Comparison of ENCODE assay signal across 15 cellular contexts in genomic region chr6:12654526-12654925, GRCh38.
DNase-seq lines count a peak whose midpoint lies in the region; ATAC-seq and TF ChIP-seq lines count a peak whose summit lies in the region.
"Had no signal": no experiment of that assay in that cellular context is flagged by ENCODE, and none has a peak within 500 bp of the region (broad histone marks: within the 10 kb centered on the region; RNA-seq: fewer than 3 reads in every experiment).

No MANE protein-coding gene starts in this region.

- in situ Hi-C loops in IMR-90 (cut with MboI; ENCODE audit: low sequenced_read_pairs) = no loop called here

- peaks cover 14% of the 10 kb centered on the region for H3K4me1 Mint-ChIP-seq in nephron progenitor cell
- H3K4me1 Mint-ChIP-seq: B cell, IgD-negative memory B cell had no signal

- H3K4me2 ChIP-seq in IMR-90 (ENCODE audit: low read depth, low read length) = no peak overlapping the region

- H4K20me1 ChIP-seq in IMR-90 (ENCODE audit: insufficient read depth, low read length) = no peaks in the 10 kb centered on the region
- H4K20me1 ChIP-seq: BLaER1 treated with 17β-estradiol and CSF1 and Interleukin-3, amounts not matched to agents 10 nM and 100 nM had no signal

- peaks cover 8% of the 10 kb centered on the region for H3K9me3 Mint-ChIP-seq in nephron progenitor cell
- H3K9me3 Mint-ChIP-seq: CD8-positive, alpha-beta T cell had no signal

- no peak overlapping the region for H2AK5ac ChIP-seq in IMR-90 (ENCODE audit: low read depth, low read length)

- H2AFZ ChIP-seq in IMR-90 (replicated peaks; ENCODE audit: low read length, poor library complexity) = peak overlapping the region; percentile 5

- no peak overlapping the region for H2BK20ac ChIP-seq in IMR-90 (ENCODE audit: low read depth, low read length)

- H3K4ac ChIP-seq in IMR-90 (ENCODE audit: low read depth, low read length) = no peak overlapping the region

- no peaks in the 10 kb centered on the region for H3K27me3 ChIP-seq in IMR-90 (ENCODE audit: control insufficient read depth, insufficient read depth, low read length)
- H3K27me3 ChIP-seq: BLaER1 treated with 17β-estradiol and CSF1 and Interleukin-3, amounts not matched to agents 10 nM and 100 nM had no signal

- H4K5ac ChIP-seq in IMR-90 (ENCODE audit: low read depth, low read length) = no peak overlapping the region

- H3K14ac ChIP-seq in IMR-90 (replicated peaks; ENCODE audit: low read depth, low read length) = no peak overlapping the region

- intact Hi-C loops in IMR-90 (cut with micrococcal nuclease) = no loop called here

- H3K9me3 ChIP-seq in IMR-90 (ENCODE audit: control insufficient read depth, insufficient read depth, low read length) = no peaks in the 10 kb centered on the region
- H3K9me3 ChIP-seq: HAP-1 had no signal

- H2BK5ac ChIP-seq in IMR-90 (ENCODE audit: low read depth, low read length, poor library complexity, severe bottlenecking) = no peak overlapping the region

- H3K36me3 ChIP-seq in IMR-90 (ENCODE audit: control insufficient read depth, insufficient read depth, low read length) = no peaks in the 10 kb centered on the region
- H3K36me3 ChIP-seq: BLaER1 treated with 17β-estradiol and CSF1 and Interleukin-3, amounts not matched to agents 10 nM and 100 nM; HAP-1 had no signal

- no peak overlapping the region for H4K8ac ChIP-seq in IMR-90 (ENCODE audit: low read depth in 2 of 2, low read length in 2 of 2)

- H2BK15ac ChIP-seq in IMR-90 (ENCODE audit: low read depth, low read length) = no peak overlapping the region

- H4K91ac ChIP-seq in IMR-90 (ENCODE audit: insufficient read depth, low read depth, low read length) = no peak overlapping the region

- H2AK9ac ChIP-seq in IMR-90 (replicated peaks; ENCODE audit: low read depth, low read length, poor library complexity) = no peak overlapping the region

- no peak overlapping the region for H3K56ac ChIP-seq in IMR-90 (ENCODE audit: extremely low read depth, insufficient read depth, low read length)

- BruUV-seq in IMR-90 (replicated peaks; lab: Mats Ljungman, UMichigan) = no TSS peak

- DNase-seq in ELF-1 (ENCODE audit: low read depth, low spot score) = peak; percentile 64
- no peak for DNase-seq in IMR-90
- DNase-seq in epithelial cell of esophagus (ENCODE audit: low read depth) = peak; percentile 4
- peak; percentile 63 for DNase-seq in nephron progenitor cell
- DNase-seq in Kasumi-1 (lab: John Stamatoyannopoulos, UW) = no peak
- no peak for DNase-seq in hypothalamus (lab: John Stamatoyannopoulos, UW)
- DNase-seq: Calu3; CD8-positive, alpha-beta T cell; DMS79 treated with DMSO at 0.1 percent for 48 hours had no signal

- H3K4me3 ChIP-seq in IMR-90 (ENCODE audit: insufficient read depth, low read depth, low read length) = no peak overlapping the region
- H3K4me3 ChIP-seq in epithelial cell of esophagus (ENCODE audit: low read length) = no peak overlapping the region
- H3K4me3 ChIP-seq: BLaER1 treated with 17β-estradiol and CSF1 and Interleukin-3, amounts not matched to agents 10 nM and 100 nM; GM12878; HAP-1 had no signal

- TF ChIP-seq POLR2A in IMR-90 (IDR thresholded peaks at IDR 0.05; ENCODE audit: low read depth, low read length) = no peak

- CTCF ChIA-PET in IMR-90 (lab: Yijun Ruan, JAX) = no interaction called here

- no peaks in the 10 kb centered on the region for H3K79me1 ChIP-seq in IMR-90 (ENCODE audit: low read depth in 1 of 2, low read length in 2 of 2)

- H3K4me1 ChIP-seq in IMR-90 (ENCODE audit: control insufficient read depth, insufficient read depth, low read length) = no peaks in the 10 kb centered on the region
- H3K4me1 ChIP-seq: HAP-1 had no signal

- no peak overlapping the region for H3K27ac ChIP-seq in IMR-90 (ENCODE audit: insufficient read depth, low read length)
- H3K27ac ChIP-seq: BLaER1 treated with 17β-estradiol and CSF1 and Interleukin-3, amounts not matched to agents 10 nM and 100 nM had no signal

- POLR2A ChIA-PET in IMR-90 (lab: Charles Lee; ENCODE audit: unreplicated experiment) = no interaction called here

- H3K27me3 Mint-ChIP-seq in nephron progenitor cell (ENCODE audit: low read depth, poor library complexity) = peaks cover 19% of the 10 kb centered on the region

- H2BK120ac ChIP-seq in IMR-90 (ENCODE audit: low read depth, low read length) = no peak overlapping the region

- no peaks in the 10 kb centered on the region; the same call in 1 of the 2 replicates for H3K9me1 ChIP-seq in IMR-90 (ENCODE audit: insufficient read depth, low read length)

- H3K9ac ChIP-seq in IMR-90 (ENCODE audit: low read depth, low read length) = no peak overlapping the region
- H3K9ac ChIP-seq: BLaER1 treated with 17β-estradiol and CSF1 and Interleukin-3, amounts not matched to agents 10 nM and 100 nM had no signal

- ATAC-seq in IMR-90 (ENCODE audit: low read depth) (no peak), GM21390 (IDR thresholded peaks at IDR 0.05; ENCODE audit: unreplicated experiment) (no peak)
- ATAC-seq: CD8-positive, alpha-beta T cell; GM12878 had no signal

- H3K4me3 Mint-ChIP-seq in nephron progenitor cell = no peak overlapping the region
- H3K4me3 Mint-ChIP-seq: B cell; CD8-positive, alpha-beta T cell had no signal

- 0% methylated on average over 1 of the region's 3 CpGs; no CpG with 5 or more reads in 1 of the 2 experiments for WGBS in IMR-90 (ENCODE audit: extremely low coverage in 2 of 2, insufficient read length in 1 of 2), 2 experiments

- H3K18ac ChIP-seq in IMR-90 (ENCODE audit: low read depth, low read length) = no peak overlapping the region

- no peak for TF ChIP-seq RAD21 in IMR-90 (IDR thresholded peaks at IDR 0.05; ENCODE audit: low read length)

- no peak overlapping the region for H3K23ac ChIP-seq in IMR-90 (ENCODE audit: low read depth, low read length)

- no peak overlapping the region for H3K27ac Mint-ChIP-seq in nephron progenitor cell
- H3K27ac Mint-ChIP-seq: B cell; CD8-positive, alpha-beta T cell; IgD-negative memory B cell had no signal

- H3K36me3 Mint-ChIP-seq in nephron progenitor cell (ENCODE audit: low read depth) = no peaks in the 10 kb centered on the region
- H3K36me3 Mint-ChIP-seq: CD8-positive, alpha-beta T cell; IgD-negative memory B cell had no signal

- no peak for TF ChIP-seq CTCF in IMR-90 (conservative IDR thresholded peaks at IDR 0.05; ENCODE audit: low read depth, low read length)
- no peak for TF ChIP-seq CTCF in epithelial cell of esophagus (IDR thresholded peaks at IDR 0.05; ENCODE audit: insufficient read depth, low read depth, low read length, missing control alignments)
- TF ChIP-seq CTCF in nephron progenitor cell (IDR thresholded peaks at IDR 0.05) = no peak

- dilution Hi-C loops in IMR-90 (cut with HindIII; ENCODE audit: low sequenced_read_pairs, unreplicated experiment) = no loop called here

TF ChIP-seq in IMR-90, 13 proteins besides CTCF, POLR2A, EP300 and RAD21:
- no peak for TF ChIP-seq MAZ (IDR thresholded peaks at IDR 0.05; ENCODE audit: borderline replicate concordance, low read depth, low read length)
- TF ChIP-seq, protein P1, sequence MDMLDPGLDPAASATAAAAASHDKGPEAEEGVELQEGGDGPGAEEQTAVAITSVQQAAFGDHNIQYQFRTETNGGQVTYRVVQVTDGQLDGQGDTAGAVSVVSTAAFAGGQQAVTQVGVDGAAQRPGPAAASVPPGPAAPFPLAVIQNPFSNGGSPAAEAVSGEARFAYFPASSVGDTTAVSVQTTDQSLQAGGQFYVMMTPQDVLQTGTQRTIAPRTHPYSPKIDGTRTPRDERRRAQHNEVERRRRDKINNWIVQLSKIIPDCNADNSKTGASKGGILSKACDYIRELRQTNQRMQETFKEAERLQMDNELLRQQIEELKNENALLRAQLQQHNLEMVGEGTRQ (IDR thresholded peaks at IDR 0.05; ENCODE audit: low read depth, low read length) = no peak
- TF ChIP-seq CEBPB (IDR thresholded peaks at IDR 0.05; ENCODE audit: low read depth, low read length) = no peak
- TF ChIP-seq MXI1 (IDR thresholded peaks at IDR 0.05; ENCODE audit: borderline replicate concordance, low read depth, low read length) = no peak
- TF ChIP-seq BHLHE40 (IDR thresholded peaks at IDR 0.05; ENCODE audit: low read depth, low read length) = no peak
- no peak for TF ChIP-seq NFE2L2 (IDR thresholded peaks at IDR 0.05; ENCODE audit: low read depth, low read length)
- TF ChIP-seq CHD1 (IDR thresholded peaks at IDR 0.05; ENCODE audit: low read depth, low read length) = no peak
- no peak for TF ChIP-seq FOS (IDR thresholded peaks at IDR 0.05; ENCODE audit: low read depth, low read length)
- TF ChIP-seq SMC3 (IDR thresholded peaks at IDR 0.05; ENCODE audit: low read depth, low read length) = no peak
- TF ChIP-seq RCOR1 (IDR thresholded peaks at IDR 0.05; ENCODE audit: insufficient replicate concordance, low read length) = no peak
- TF ChIP-seq, protein P2, sequence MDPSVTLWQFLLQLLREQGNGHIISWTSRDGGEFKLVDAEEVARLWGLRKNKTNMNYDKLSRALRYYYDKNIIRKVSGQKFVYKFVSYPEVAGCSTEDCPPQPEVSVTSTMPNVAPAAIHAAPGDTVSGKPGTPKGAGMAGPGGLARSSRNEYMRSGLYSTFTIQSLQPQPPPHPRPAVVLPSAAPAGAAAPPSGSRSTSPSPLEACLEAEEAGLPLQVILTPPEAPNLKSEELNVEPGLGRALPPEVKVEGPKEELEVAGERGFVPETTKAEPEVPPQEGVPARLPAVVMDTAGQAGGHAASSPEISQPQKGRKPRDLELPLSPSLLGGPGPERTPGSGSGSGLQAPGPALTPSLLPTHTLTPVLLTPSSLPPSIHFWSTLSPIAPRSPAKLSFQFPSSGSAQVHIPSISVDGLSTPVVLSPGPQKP (IDR thresholded peaks at IDR 0.05; ENCODE audit: borderline replicate concordance, low read depth, low read length) = no peak

Comparison
In these comparisons a context has a peak if more than half of its experiments do, and no peak if none do; other contexts are left out.
1. DNase-seq: peak in ELF-1 (single experiment), epithelial cell of esophagus (single experiment) and nephron progenitor cell (single experiment); none in IMR-90 (single experiment), Kasumi-1 (0 of 2) and hypothalamus (0 of 51).